24 cellular contexts compared by ENCODE assay signal in the genomic region with DNA sequence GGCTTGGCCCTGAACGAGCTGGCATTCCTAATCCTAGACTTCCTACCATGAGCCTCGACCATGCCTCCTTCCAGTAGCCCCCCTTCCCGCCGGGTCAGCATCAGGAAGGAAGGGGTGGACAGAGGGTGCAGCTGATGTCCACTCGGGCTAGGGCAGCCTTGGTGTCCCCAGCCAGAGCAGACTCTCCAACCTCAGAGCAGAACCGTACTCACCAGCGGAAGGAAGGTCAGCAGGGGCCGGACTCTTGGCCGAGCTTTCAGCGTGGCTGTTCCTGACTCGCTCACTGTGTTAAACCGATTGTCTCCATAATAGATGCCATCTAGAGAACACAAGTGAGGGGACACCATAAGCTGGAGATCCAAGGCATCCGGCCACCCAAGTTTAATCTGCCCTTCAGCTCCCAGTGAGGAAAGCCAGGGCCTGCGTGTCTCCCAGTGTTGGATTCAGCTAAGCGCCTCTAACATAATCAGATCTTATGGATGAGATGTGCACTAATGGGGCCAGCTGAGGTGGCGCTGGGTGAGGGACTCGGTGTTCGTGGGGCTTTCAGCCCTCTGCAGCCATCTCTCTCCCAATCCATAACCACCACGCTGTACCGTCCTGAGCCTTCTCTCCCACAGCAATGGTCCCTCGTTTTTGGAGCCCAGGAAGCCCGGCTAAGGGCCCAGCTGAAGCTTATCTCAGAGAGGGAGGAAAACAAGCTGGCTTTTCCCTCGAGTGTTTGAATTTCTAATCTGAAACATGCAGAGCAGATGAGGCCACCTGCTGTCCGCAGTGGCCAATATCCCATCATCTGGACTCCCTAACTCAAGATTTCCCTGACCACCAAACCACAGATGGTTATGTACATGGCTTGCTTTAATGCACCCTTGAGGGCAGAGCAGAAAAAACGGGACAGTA. TPM values are rescaled to one million over a fixed set of nuclear protein-coding genes. Genes with fewer than 3 reads are reported as not detected.
DNase-seq lines count a peak whose midpoint lies in the region; ATAC-seq and TF ChIP-seq lines count a peak whose summit lies in the region.
"Had no signal": no experiment of that assay in that cellular context is flagged by ENCODE, and none has a peak within 500 bp of the region (broad histone marks: within the 10 kb centered on the region; RNA-seq: fewer than 3 reads in every experiment).

No MANE protein-coding gene starts in this region.

- H3K27me3 ChIP-seq in spleen (replicated peaks in 1 of 7), result no peaks in the 10 kb centered on the region
- H3K27me3 ChIP-seq: foreskin keratinocyte, neural progenitor cell, transverse colon had no signal

- no peaks in the 10 kb centered on the region for H3K9me3 ChIP-seq in spleen
- H3K9me3 ChIP-seq: prostate gland, transverse colon had no signal

- DNase-seq in RPMI7951 (ENCODE audit: low read depth), result peak; percentile 21
- DNase-seq in choroid plexus epithelial cell (ENCODE audit: low read depth), result peak; percentile 44
- DNase-seq in left lobe of liver (ENCODE audit: low spot score), result no peak
- peak; percentile 80 for DNase-seq in spleen
- no peak for DNase-seq in globus pallidus (ENCODE audit: low spot score)
- no peak for DNase-seq in inferior parietal cortex (ENCODE audit: extremely low spot score)
- DNase-seq: activated CD4-positive, alpha-beta T cell treated with anti-CD3 and anti-CD28 coated beads, Interleukin-2, amount 10 ng/mL, durations not matched to agents 24 days and 14 days; activated naive CD8-positive, alpha-beta T cell treated with anti-CD3 and anti-CD28 coated beads, Interleukin-2, amount 50 U/mL, for 24 hours; COR-L47; foreskin keratinocyte; NCI-H1092; NCI-H2081; NCI-H446; stimulated activated CD4-positive, alpha-beta T cell treated with anti-CD3 and anti-CD28 coated beads, Interleukin-4, amount 100 ng/mL, for 4 hours; stimulated activated naive CD8-positive, alpha-beta T cell treated with anti-CD3 and anti-CD28 coated beads, Interleukin-15, amount 100 ng/mL, for 72 hours; transverse colon had no signal

- peaks cover 0 to 7% (median 0%) of the 10 kb centered on the region in 6 donors for H3K4me1 ChIP-seq in spleen
- H3K4me1 ChIP-seq: neural progenitor cell had no signal

- no peaks in the 10 kb centered on the region for H3K36me3 ChIP-seq in spleen
- H3K36me3 ChIP-seq: neural progenitor cell, prostate gland had no signal

- ATAC-seq in left lobe of liver (peak; percentile 67), HG03520 (IDR thresholded peaks at IDR 0.05; ENCODE audit: unreplicated experiment) (no peak)
- ATAC-seq: activated naive CD8-positive, alpha-beta T cell treated with anti-CD3 and anti-CD28 coated beads, Interleukin-2, amount 50 U/mL, for 24 hours; foreskin keratinocyte; stimulated activated naive CD8-positive, alpha-beta T cell treated with anti-CD3 and anti-CD28 coated beads, Interleukin-15, amount 100 ng/mL, for 72 hours had no signal

- WGBS in spleen, 5 donors, result 74 to 84% (median 78%) methylated on average over 24 to 25 of the region's 25 CpGs

- TF ChIP-seq CTCF in choroid plexus epithelial cell (conservative IDR thresholded peaks at IDR 0.05; ENCODE audit: low read depth, low read length), result peak; percentile 25
- TF ChIP-seq CTCF in spleen (IDR thresholded peaks at IDR 0.05 in 8 of 11, conservative IDR thresholded peaks at IDR 0.05 in 3 of 11), result no peak

- intact Hi-C loops in spleen (cut with DNase I; ENCODE audit: low total_unique reads), result no loop called here

- no peak overlapping the region for H3K27ac ChIP-seq in spleen
- H3K27ac ChIP-seq: epithelial cell of prostate, foreskin keratinocyte, neural progenitor cell, prostate gland, transverse colon had no signal

- H3K4me3 ChIP-seq in choroid plexus epithelial cell (ENCODE audit: low read depth, low read length) (no peak overlapping the region), spleen (no peak overlapping the region)
- H3K4me3 ChIP-seq: neural progenitor cell, prostate gland, transverse colon had no signal

- TF ChIP-seq POLR2A in spleen (IDR thresholded peaks at IDR 0.05), result no peak

RNA-seq across cellular contexts. Expression of a gene that starts 13.7 kb away (rescaled TPM):
- not detected in 2 replicates for total RNA-seq in RPMI7951 (2014; rRNA removed; shearing (Covaris generic))
- total RNA-seq in left lobe of liver, result 0.38 TPM
- total RNA-seq in spleen, result under 1 TPM in 4 of 7 donors, not detected in 3; 0.05 to 0.27 (median 0.19) TPM
- polyA plus RNA-seq in spleen, result under 1 TPM; 0.11 to 0.17 (median 0.13) TPM
- total RNA-seq: H4, HT1080 had no signal

RNA-seq across cellular contexts. Expression of a gene that starts 44.5 kb away (rescaled TPM):
- not detected in 2 replicates for total RNA-seq in RPMI7951 (2014; rRNA removed; shearing (Covaris generic))
- total RNA-seq in left lobe of liver (not detected), spleen (not detected)
- under 1 TPM in 1 of 3 donors, not detected in 2; 0.11 TPM for polyA plus RNA-seq in spleen
- total RNA-seq: activated CD4-positive, alpha-beta T cell treated with anti-CD3 and anti-CD28 coated beads, Interleukin-2, amount 10 ng/mL, durations not matched to agents 24 days and 14 days; bronchial epithelial cell; foreskin keratinocyte; H4; HT1080; transverse colon had no signal
- polyA plus RNA-seq: keratinocyte had no signal

Comparison
In these comparisons a context has a peak if more than half of its experiments do, and no peak if none do; other contexts are left out.
1. DNase-seq: peak in RPMI7951 (single experiment), choroid plexus epithelial cell (single experiment) and spleen (single experiment); none in left lobe of liver (single experiment), globus pallidus (single experiment) and inferior parietal cortex (single experiment).